8 cellular contexts compared by ENCODE assay signal in genomic region chr16:58249780-58250478, GRCh38. TPM values are rescaled to one million over a fixed set of nuclear protein-coding genes. Genes with fewer than 3 reads are reported as not detected.
A peak's percentile ranks its signal among the peaks of the same experiment; 100 is the strongest.
DNase-seq lines count a peak whose midpoint lies in the region; TF ChIP-seq lines count a peak whose summit lies in the region.

No MANE protein-coding gene starts in this region.

- H3K36me3 Mint-ChIP-seq in activated naive CD8-positive, alpha-beta T cell: no peaks in the 10 kb centered on the region
- H3K36me3 Mint-ChIP-seq in type B pancreatic cell: no peaks in the 10 kb centered on the region

- TF ChIP-seq CTCF in LNCaP clone FGC (IDR thresholded peaks at IDR 0.05; ENCODE audit: control insufficient read depth, extremely low read depth, insufficient read depth): no peak
- TF ChIP-seq CTCF in type B pancreatic cell (conservative IDR thresholded peaks at IDR 0.05): no peak

- peak overlapping the region; percentile 91 for H3K4me3 Mint-ChIP-seq in activated naive CD8-positive, alpha-beta T cell
- peak overlapping the region; percentile 88 for H3K4me3 Mint-ChIP-seq in type B pancreatic cell

- peak overlapping the region; percentile 66 for H3K27ac Mint-ChIP-seq in activated naive CD8-positive, alpha-beta T cell
- H3K27ac Mint-ChIP-seq in type B pancreatic cell: peak overlapping the region; percentile 82

- peaks cover 3% of the 10 kb centered on the region for H3K27me3 Mint-ChIP-seq in activated naive CD8-positive, alpha-beta T cell
- peaks cover 6% of the 10 kb centered on the region for H3K27me3 Mint-ChIP-seq in type B pancreatic cell

- no peaks in the 10 kb centered on the region for H3K9me3 Mint-ChIP-seq in activated naive CD8-positive, alpha-beta T cell (ENCODE audit: low read depth)
- H3K9me3 Mint-ChIP-seq in type B pancreatic cell: no peaks in the 10 kb centered on the region

- peak; percentile 30 for DNase-seq in GF-D8 (lab: John Stamatoyannopoulos, UW)
- peak; percentile 70 for DNase-seq in H4 (ENCODE audit: low spot score)
- DNase-seq in LNCaP clone FGC (ENCODE audit: low read depth): peak; percentile 42
- peak; percentile 54 for DNase-seq in SKM-1 (lab: John Stamatoyannopoulos, UW; ENCODE audit: unreplicated experiment)
- peak; percentile 81 for DNase-seq in cardiac septum (ENCODE audit: low spot score)
- DNase-seq in pons (ENCODE audit: low spot score): peak; percentile 51
- peak; percentile 91 for DNase-seq in type B pancreatic cell (ENCODE audit: extremely low spot score, unreplicated experiment)

- peaks cover 9% of the 10 kb centered on the region for H3K4me1 Mint-ChIP-seq in activated naive CD8-positive, alpha-beta T cell (ENCODE audit: low read depth)
- H3K4me1 Mint-ChIP-seq in type B pancreatic cell (ENCODE audit: unreplicated experiment): peaks cover 7% of the 10 kb centered on the region

- intact Hi-C loops in cardiac septum (cut with DNase I): no loop called here

- peak overlapping the region; percentile 98 for H3K4me3 ChIP-seq in LNCaP clone FGC (ENCODE audit: low read depth, low read length)

RNA-seq across cellular contexts. Expression of gene PRSS54, which starts 44.9 kb away (rescaled TPM):
- total RNA-seq in H4 (2014; rRNA removed; shearing (Covaris generic)): not detected in 2 replicates
- total RNA-seq in cardiac septum (not detected), type B pancreatic cell (ENCODE audit: low replicate concordance) (not detected in 2 replicates)

RNA-seq across cellular contexts. Expression of gene CSNK2A2, which starts 52.0 kb away (rescaled TPM):
- total RNA-seq in H4 (2014; rRNA removed; shearing (Covaris generic)): 21.0 and 26.6 TPM in 2 replicates
- total RNA-seq in cardiac septum (35.8 TPM), type B pancreatic cell (ENCODE audit: low replicate concordance) (67.1 and 79.4 TPM in 2 replicates)

Comparison
In these comparisons a context has a peak if more than half of its experiments do, and no peak if none do; other contexts are left out.
1. Peak in every context shown above with its lines: DNase-seq and H3K4me3 ChIP-seq.
2. DNase-seq: peak in every context shown above with its lines; median percentile 91 in type B pancreatic cell; 81 in cardiac septum; 70 in H4; 54 in SKM-1; 51 in pons; 42 in LNCaP clone FGC; 30 in GF-D8.